11 cellular contexts compared by ENCODE assay signal in genomic region chr9:35996358-35996970, GRCh38. TPM values are rescaled to one million over a fixed set of nuclear protein-coding genes. Genes with fewer than 3 reads are reported as not detected.
A peak's percentile ranks its signal among the peaks of the same experiment; 100 is the strongest.
DNase-seq lines count a peak whose midpoint lies in the region; ATAC-seq and TF ChIP-seq lines count a peak whose summit lies in the region.
"Had no signal": no experiment of that assay in that cellular context is flagged by ENCODE, and none has a peak within 500 bp of the region (broad histone marks: within the 10 kb centered on the region; RNA-seq: fewer than 3 reads in every experiment).

No MANE protein-coding gene starts in this region.

- peaks cover 31% of the 10 kb centered on the region for H3F3A ChIP-seq in SK-N-SH (replicated peaks; ENCODE audit: insufficient read depth)

- 52% methylated on average over 1 of the region's 1 CpG for WGBS in SK-N-SH (ENCODE audit: low lambda C conversion rate)
- WGBS in trophoblast cell (ENCODE audit: extremely low coverage, insufficient coverage, insufficient read length): no CpG with 5 or more reads among the region's 1 CpG

- H3K4me2 ChIP-seq in SK-N-SH: no peak overlapping the region
- no peak overlapping the region for H3K4me2 ChIP-seq in trophoblast cell (ENCODE audit: low read length)

- H3K18ac ChIP-seq in trophoblast cell (ENCODE audit: low read length): no peak overlapping the region

- H2BK5ac ChIP-seq in trophoblast cell (ENCODE audit: low read depth, low read length, poor library complexity): no peak overlapping the region

- no peak overlapping the region for H4K8ac ChIP-seq in trophoblast cell (ENCODE audit: low read depth, low read length)

- CTCF ChIA-PET in SK-N-SH (lab: Yijun Ruan, JAX): interaction anchor here (0.8 kb wide), 1 partner anchor 51 kb away, joined by 3 read pairs; no protein-coding TSS in a partner anchor
- CTCF ChIA-PET in HEK293T (lab: Yijun Ruan, JAX): no interaction called here

- no peaks in the 10 kb centered on the region for H3K9me2 ChIP-seq in SK-N-SH

- H3K36me3 ChIP-seq in SK-N-SH (replicated peaks in 1 of 2; ENCODE audit: control insufficient read depth in 1 of 2, insufficient read depth in 2 of 2, low read length in 1 of 2) (no peaks in the 10 kb centered on the region), trophoblast cell (ENCODE audit: control insufficient read depth in 1 of 2, insufficient read depth in 2 of 2, low read length in 2 of 2) (no peaks in the 10 kb centered on the region)

- peak; percentile 44 for DNase-seq in GM03348 (ENCODE audit: low spot score)
- DNase-seq in SK-N-SH: no peak
- DNase-seq in glomerular visceral epithelial cell (ENCODE audit: extremely low spot score): peak; percentile 47
- peak; percentile 93 to 96 for DNase-seq in trophoblast cell
- no peak for DNase-seq in NCI-H1694 (lab: John Stamatoyannopoulos, UW)
- DNase-seq in amygdala (lab: John Stamatoyannopoulos, UW): no peak
- DNase-seq in HEK293T (ENCODE audit: extremely low spot score): no peak
- DNase-seq: CD8-positive, alpha-beta T cell; NCI-H1417 treated with DMSO at 0.1 percent for 48 hours had no signal

- H3K4me3 ChIP-seq in SK-N-SH (ENCODE audit: low read depth in 2 of 2, low read length in 1 of 2): no peak overlapping the region
- no peak overlapping the region for H3K4me3 ChIP-seq in trophoblast cell (ENCODE audit: low read depth, low read length)
- H3K4me3 ChIP-seq: SK-N-MC had no signal

- no peak overlapping the region for H2AFZ ChIP-seq in SK-N-SH (ENCODE audit: low read depth)
- no peak overlapping the region for H2AFZ ChIP-seq in trophoblast cell (ENCODE audit: insufficient read depth, low read length, poor library complexity)

- H3K27me3 ChIP-seq in SK-N-SH (ENCODE audit: insufficient read depth): no peaks in the 10 kb centered on the region
- no peaks in the 10 kb centered on the region for H3K27me3 ChIP-seq in trophoblast cell (ENCODE audit: insufficient read depth, low read length)

- no peaks in the 10 kb centered on the region for H3K79me1 ChIP-seq in trophoblast cell (ENCODE audit: low read length)

- H4K12ac ChIP-seq in trophoblast cell (ENCODE audit: low read depth, low read length): no peak overlapping the region

- no peak overlapping the region for H2BK120ac ChIP-seq in trophoblast cell (ENCODE audit: insufficient read depth, low read length, poor library complexity)

- POLR2A ChIA-PET in SK-N-SH (lab: Yijun Ruan, JAX) (no interaction called here), HEK293T (lab: Yijun Ruan, JAX) (interaction anchor here (0.6 kb wide), 1 partner anchor 1709 kb away, joined by 4 read pairs; no protein-coding TSS in a partner anchor)

- peaks cover 0 to 17% of the 10 kb centered on the region in 2 experiments; a peak in 1 of 4 replicates for H3K4me1 ChIP-seq in SK-N-SH (ENCODE audit: control insufficient read depth in 1 of 2, insufficient read depth in 2 of 2, low read depth in 1 of 2, low read length in 1 of 2)
- H3K4me1 ChIP-seq in trophoblast cell (ENCODE audit: control insufficient read depth in 1 of 2, insufficient read depth in 2 of 2, low read length in 2 of 2): peaks cover 3 to 5% of the 10 kb centered on the region in 2 experiments

- H3K4ac ChIP-seq in trophoblast cell (ENCODE audit: low read depth, low read length): no peak overlapping the region

- TF ChIP-seq EP300 in SK-N-SH (IDR thresholded peaks at IDR 0.05; ENCODE audit: borderline replicate concordance in 1 of 2, low read depth in 1 of 2, low read length in 1 of 2): no peak

- H3K27ac ChIP-seq in SK-N-SH (ENCODE audit: low read depth in 2 of 2, low read length in 1 of 2) (peak overlapping the region in 1 of 2 experiments; percentile 58; a peak in 2 of 4 replicates), trophoblast cell (ENCODE audit: low read depth, low read length) (no peak overlapping the region)
- H3K27ac ChIP-seq: SK-N-MC had no signal

- TF ChIP-seq RAD21 in SK-N-SH (IDR thresholded peaks at IDR 0.05; ENCODE audit: low read length): no peak

- H3K23ac ChIP-seq in trophoblast cell (ENCODE audit: low read length): no peak overlapping the region

- TF ChIP-seq CTCF in SK-N-SH (IDR thresholded peaks at IDR 0.05): no peak

- no peaks in the 10 kb centered on the region for H3K9me3 ChIP-seq in SK-N-SH
- no peaks in the 10 kb centered on the region for H3K9me3 ChIP-seq in trophoblast cell (ENCODE audit: insufficient read depth, low read depth, low read length)

- no peak for ATAC-seq in HG03095 (IDR thresholded peaks at IDR 0.05; ENCODE audit: unreplicated experiment)
- ATAC-seq: CD8-positive, alpha-beta T cell had no signal

- no peak overlapping the region for H4K91ac ChIP-seq in trophoblast cell (ENCODE audit: low read depth, low read length)

- H3K79me2 ChIP-seq in SK-N-SH (ENCODE audit: insufficient read depth): no peaks in the 10 kb centered on the region
- H3K79me2 ChIP-seq in trophoblast cell (ENCODE audit: control insufficient read depth, insufficient read depth, low read length, poor library complexity): no peaks in the 10 kb centered on the region

- peak overlapping the region; percentile 42 for H3K9ac ChIP-seq in SK-N-SH
- H3K9ac ChIP-seq in trophoblast cell (ENCODE audit: low read length): no peak overlapping the region

- no peaks in the 10 kb centered on the region for H4K20me1 ChIP-seq in SK-N-SH (ENCODE audit: insufficient read depth)

- no peak overlapping the region for H3K14ac ChIP-seq in trophoblast cell (ENCODE audit: low read length)

- no peak overlapping the region for H2AK5ac ChIP-seq in trophoblast cell (ENCODE audit: low read length)

- no peak overlapping the region for H2BK12ac ChIP-seq in trophoblast cell (ENCODE audit: low read length)

TF ChIP-seq in SK-N-SH, 30 proteins besides CTCF, POLR2A, EP300 and RAD21:
- TF ChIP-seq FOSL2 (IDR thresholded peaks at IDR 0.05; ENCODE audit: borderline replicate concordance, low read depth) (0 out of 2 replicates have a peak, but pooled peaks have one; percentile 6), FOXJ3 (CRISPR knock-in tag; IDR thresholded peaks at IDR 0.05) (no peak), TCF12 (IDR thresholded peaks at IDR 0.05) (peak; percentile 15; the same call in 1 of the 2 replicates), PBX3 (IDR thresholded peaks at IDR 0.05) (peak; percentile 71), SMC3 (IDR thresholded peaks at IDR 0.05; ENCODE audit: low read depth, low read length) (no peak)

TF ChIP-seq in HEK293T, 16 proteins besides CTCF, POLR2A, EP300 and RAD21:
- TF ChIP-seq FOXA1 (IDR thresholded peaks at IDR 0.05) (no peak), L3MBTL2 (conservative IDR thresholded peaks at IDR 0.05) (no peak), ELF4 (IDR thresholded peaks at IDR 0.05) (no peak), LEF1 (IDR thresholded peaks at IDR 0.05; ENCODE audit: borderline replicate concordance) (no peak), BHLHE40 (IDR thresholded peaks at IDR 0.05; ENCODE audit: borderline replicate concordance) (no peak), PKNOX1 (IDR thresholded peaks at IDR 0.05) (no peak), SP1 (IDR thresholded peaks at IDR 0.05) (no peak), HDGF (IDR thresholded peaks at IDR 0.05; ENCODE audit: borderline replicate concordance) (no peak), TARDBP (IDR thresholded peaks at IDR 0.05) (no peak), ARNT (IDR thresholded peaks at IDR 0.05) (no peak), FOXK2 (IDR thresholded peaks at IDR 0.05) (no peak), ZNF384 (IDR thresholded peaks at IDR 0.05) (no peak), SUZ12 (IDR thresholded peaks at IDR 0.05) (no peak), FOXM1 (IDR thresholded peaks at IDR 0.05; ENCODE audit: borderline replicate concordance) (no peak), NFRKB (IDR thresholded peaks at IDR 0.05) (no peak)

RNA-seq across cellular contexts. Expression of gene OR2S2, which starts 38.5 kb away (rescaled TPM):
- polyA plus RNA-seq in SK-N-SH (2012; rRNA removed): 0.16 TPM in 1 of 2 replicates, not detected in the other
- polyA plus RNA-seq in SK-N-SH (2012; cell fraction: cytosol; rRNA removed): 0.04 and 0.09 TPM in 2 replicates
- 0.12 and 0.30 TPM in 2 replicates for polyA plus RNA-seq in SK-N-SH (2012; cell fraction: nucleus; rRNA removed)
- polyA plus RNA-seq in trophoblast cell (2013): not detected in 2 replicates

RNA-seq across cellular contexts. Expression of gene RECK, which starts 40.2 kb away (rescaled TPM):
- 22.8 and 27.3 TPM in 2 replicates for polyA plus RNA-seq in SK-N-SH (2012; rRNA removed)
- 26.6 and 29.4 TPM in 2 replicates for polyA plus RNA-seq in SK-N-SH (2012; cell fraction: cytosol; rRNA removed)
- polyA plus RNA-seq in SK-N-SH (2012; cell fraction: nucleus; rRNA removed): 22.2 and 34.2 TPM in 2 replicates
- 5.4 and 5.5 TPM in 2 replicates for polyA plus RNA-seq in trophoblast cell (2013)

Comparison
In these comparisons a context has a peak if more than half of its experiments do, and no peak if none do; other contexts are left out.
1. DNase-seq: peak in GM03348 (single experiment), glomerular visceral epithelial cell (single experiment) and trophoblast cell (2 of 2); none in SK-N-SH (single experiment), NCI-H1694 (single experiment), amygdala (0 of 56) and HEK293T (single experiment).